ENCODE assay signal across 8 cellular contexts in genomic region chr2:203014456-203015199, GRCh38. TPM values are rescaled to one million over a fixed set of nuclear protein-coding genes. Genes with fewer than 3 reads are reported as not detected.
A peak's percentile ranks its signal among the peaks of the same experiment; 100 is the strongest.
DNase-seq lines count a peak whose midpoint lies in the region; ATAC-seq and TF ChIP-seq lines count a peak whose summit lies in the region.

Gene NBEAL1, plus strand, starts transcription at chr2:203014875. Its CDS starts 1,510 bp downstream, at chr2:203016385.

- peaks cover 4% of the 10 kb centered on the region for H3K79me2 ChIP-seq in trophoblast cell (ENCODE audit: control insufficient read depth, insufficient read depth, low read length, poor library complexity)

- peak within 1 kb of the TSS; percentile 86 for H4K91ac ChIP-seq in trophoblast cell (ENCODE audit: low read depth, low read length)

- peaks cover 15 to 43% of the 10 kb centered on the region in 2 donors for H3K4me1 ChIP-seq in adrenal gland (replicated peaks in 1 of 2)
- peaks cover 0 to 4% of the 10 kb centered on the region in 2 experiments for H3K4me1 ChIP-seq in trophoblast cell (ENCODE audit: control insufficient read depth in 1 of 2, insufficient read depth in 2 of 2, low read length in 2 of 2)
- peaks cover 4 to 51% (median 29%) of the 10 kb centered on the region in 4 donors for H3K4me1 ChIP-seq in transverse colon

- peak within 1 kb of the TSS; percentile 93 for H2BK5ac ChIP-seq in trophoblast cell (ENCODE audit: low read depth, low read length, poor library complexity)

- H3K4me3 ChIP-seq in GM12875 (ENCODE audit: low read depth, low read length) = peak within 1 kb of the TSS; percentile 79
- H3K4me3 ChIP-seq in adrenal gland = peak within 1 kb of the TSS; percentile 79 to 90 (median 84)
- H3K4me3 ChIP-seq in trophoblast cell (ENCODE audit: low read depth, low read length) = peak within 1 kb of the TSS; percentile 84
- peak within 1 kb of the TSS; percentile 68 to 91 (median 81) for H3K4me3 ChIP-seq in transverse colon

- peak within 1 kb of the TSS; percentile 80 for H2BK120ac ChIP-seq in trophoblast cell (ENCODE audit: insufficient read depth, low read length, poor library complexity)

- peak within 1 kb of the TSS; percentile 76 for H3K14ac ChIP-seq in trophoblast cell (ENCODE audit: low read length)

- WGBS in adrenal gland, 4 donors = 0 to 1% (median 0%) methylated on average over 19 to 59 of the region's 59 CpGs
- no CpG with 5 or more reads among the region's 59 CpGs for WGBS in trophoblast cell (ENCODE audit: extremely low coverage, insufficient coverage, insufficient read length)
- WGBS in transverse colon (ENCODE audit: low coverage in 1 of 2), 2 donors = 0 to 1% methylated on average over 1 to 35 of the region's 59 CpGs

- H2BK12ac ChIP-seq in trophoblast cell (ENCODE audit: low read length) = peak within 1 kb of the TSS; percentile 32

- H3K27me3 ChIP-seq in adrenal gland (no peaks in the 10 kb centered on the region), trophoblast cell (ENCODE audit: insufficient read depth, low read length) (no peaks in the 10 kb centered on the region), transverse colon (no peaks in the 10 kb centered on the region)

- DNase-seq in NCI-H1436 (lab: John Stamatoyannopoulos, UW) (peak; percentile 95), T follicular helper cell (ENCODE audit: low read depth) (peak; percentile 91), adrenal gland (peak; percentile 98 to 99 (median 99)), cardiac septum (ENCODE audit: low spot score) (peak; percentile 100), trophoblast cell (peak; percentile 99 to 100), transverse colon (peak; percentile 99)

- peak within 1 kb of the TSS; percentile 65 for H2AFZ ChIP-seq in trophoblast cell (ENCODE audit: insufficient read depth, low read length, poor library complexity)

- intact Hi-C loops in adrenal gland (cut with DNase I) = no loop called here
- intact Hi-C loops in cardiac septum (cut with DNase I) = loop anchor here (2.0 kb wide), 2 partner anchors 104 to 224 kb away; partner anchors contain the start of genes CYP20A1 and WDR12
- intact Hi-C loops in transverse colon (cut with DNase I; ENCODE audit: low total_unique reads) = no loop called here

- peak within 1 kb of the TSS; percentile 81 for H4K8ac ChIP-seq in trophoblast cell (ENCODE audit: low read depth, low read length)

- in situ Hi-C loops in transverse colon (cut with MboI; ENCODE audit: low pct_ligation_motif_present in 1 of 4, low pct_unique_long_range_greater_than_20kb in 1 of 4, low sequenced_read_pairs in 3 of 4) = no loop called here

- H4K12ac ChIP-seq in trophoblast cell (ENCODE audit: low read depth, low read length) = peak within 1 kb of the TSS; percentile 80

- H3K9me3 ChIP-seq in adrenal gland (replicated peaks in 1 of 3) (no peaks in the 10 kb centered on the region), trophoblast cell (ENCODE audit: insufficient read depth, low read depth, low read length) (no peaks in the 10 kb centered on the region), transverse colon (no peaks in the 10 kb centered on the region)

- H3K9ac ChIP-seq in trophoblast cell (ENCODE audit: low read length) = peak within 1 kb of the TSS; percentile 95

- no peak for TF ChIP-seq CTCF in GM12875 (IDR thresholded peaks at IDR 0.05; ENCODE audit: borderline replicate concordance, insufficient read depth, low read depth, low read length)
- TF ChIP-seq CTCF in adrenal gland (IDR thresholded peaks at IDR 0.05) = no peak
- TF ChIP-seq CTCF in transverse colon (IDR thresholded peaks at IDR 0.05) = no peak

- H3K4ac ChIP-seq in trophoblast cell (ENCODE audit: low read depth, low read length) = peak within 1 kb of the TSS; percentile 64

- H3K4me2 ChIP-seq in trophoblast cell (ENCODE audit: low read length) = peak within 1 kb of the TSS; percentile 69

- no peak within 1 kb of the TSS for H3K23ac ChIP-seq in trophoblast cell (ENCODE audit: low read length)

- peak within 1 kb of the TSS; percentile 82 for H3K18ac ChIP-seq in trophoblast cell (ENCODE audit: low read length)

- TF ChIP-seq POLR2A in adrenal gland (IDR thresholded peaks at IDR 0.05) (peak; percentile 77), transverse colon (IDR thresholded peaks at IDR 0.05) (peak; percentile 95)

- peaks cover 6% of the 10 kb centered on the region for H3K79me1 ChIP-seq in trophoblast cell (ENCODE audit: low read length)

- peak within 1 kb of the TSS; percentile 81 to 97 (median 90) for H3K27ac ChIP-seq in adrenal gland
- H3K27ac ChIP-seq in trophoblast cell (ENCODE audit: low read depth, low read length) = peak within 1 kb of the TSS; percentile 86
- H3K27ac ChIP-seq in transverse colon = peak within 1 kb of the TSS; percentile 96 to 98 (median 96)

- TF ChIP-seq EP300 in transverse colon (IDR thresholded peaks at IDR 0.05; ENCODE audit: low read depth) = no peak

- peak within 1 kb of the TSS; percentile 35 for H2AK5ac ChIP-seq in trophoblast cell (ENCODE audit: low read length)

- H3K36me3 ChIP-seq in adrenal gland (replicated peaks in 1 of 2) (no peaks in the 10 kb centered on the region), trophoblast cell (ENCODE audit: control insufficient read depth in 1 of 2, insufficient read depth in 2 of 2, low read length in 2 of 2) (no peaks in the 10 kb centered on the region), transverse colon (no peaks in the 10 kb centered on the region)

- peak; percentile 98 for ATAC-seq in HG02798 (IDR thresholded peaks at IDR 0.05; ENCODE audit: poor library complexity, unreplicated experiment)

RNA-seq across cellular contexts. Expression of gene NBEAL1, which starts in this region (rescaled TPM):
- 10 to 100 TPM; 18.6 to 55.3 (median 29.5) TPM for total RNA-seq in adrenal gland
- polyA plus RNA-seq in adrenal gland = 1 to 10 TPM; 5.0 to 7.3 (median 7.3) TPM
- total RNA-seq in cardiac septum = 28.7 TPM
- polyA plus RNA-seq in trophoblast cell (2013) = 12.2 and 13.5 TPM in 2 replicates
- 100 to 1,000 TPM in 3 of 4 donors, 10 to 100 TPM in 1; 59.1 to 287 (median 154) TPM for total RNA-seq in transverse colon

Comparison
In these comparisons a context has a peak if more than half of its experiments do, and no peak if none do; other contexts are left out.
1. Peak in every context shown above with its lines: DNase-seq, ATAC-seq, H3K4me3 ChIP-seq and H3K27ac ChIP-seq.